9 cellular contexts compared by ENCODE assay signal in genomic region chr10:44386546-44387052, GRCh38. TPM values are rescaled to one million over a fixed set of nuclear protein-coding genes. Genes with fewer than 3 reads are reported as not detected.
DNase-seq lines count a peak whose midpoint lies in the region; ATAC-seq and TF ChIP-seq lines count a peak whose summit lies in the region.
"Had no signal": no experiment of that assay in that cellular context is flagged by ENCODE, and none has a peak within 500 bp of the region (broad histone marks: within the 10 kb centered on the region; RNA-seq: fewer than 3 reads in every experiment).

No MANE protein-coding gene starts in this region.

- H3K4me3 ChIP-seq in cardiac muscle cell, result no peak overlapping the region

- H3K9me3 ChIP-seq in cardiac muscle cell (ENCODE audit: low read depth), result no peaks in the 10 kb centered on the region

- DNase-seq in COLO829 (ENCODE audit: low spot score), result peak; percentile 20
- DNase-seq in M059J (ENCODE audit: low read depth), result peak; percentile 65
- DNase-seq in activated naive CD4-positive, alpha-beta T cell treated with anti-CD3 and anti-CD28 coated beads, Interleukin-2, amount 10 ng/mL, durations not matched to agents 7 days and 5 days, result peak; percentile 35
- DNase-seq in cardiac muscle cell (ENCODE audit: low read depth in 1 of 2, low spot score in 1 of 2), result peak; percentile 86 to 88
- DNase-seq in posterior vena cava (ENCODE audit: low spot score), result peak; percentile 90

- peaks cover 28% of the 10 kb centered on the region for H3K27me3 ChIP-seq in cardiac muscle cell

- no peaks in the 10 kb centered on the region for H3K9me3 Mint-ChIP-seq in activated naive CD4-positive, alpha-beta T cell treated with anti-CD3 and anti-CD28 coated beads, Interleukin-2, amount 10 ng/mL, durations not matched to agents 7 days and 5 days

- no peaks in the 10 kb centered on the region for H3K36me3 Mint-ChIP-seq in activated naive CD4-positive, alpha-beta T cell treated with anti-CD3 and anti-CD28 coated beads, Interleukin-2, amount 10 ng/mL, durations not matched to agents 7 days and 5 days

- no peak overlapping the region for H3K27ac ChIP-seq in cardiac muscle cell

- intact Hi-C loops in posterior vena cava (cut with DNase I), result loop anchor here (1.0 to 5.0 kb wide), 4 partner anchors 26 to 714 kb away; no protein-coding TSS in a partner anchor

- peaks cover 67% of the 10 kb centered on the region for H3K27me3 Mint-ChIP-seq in activated naive CD4-positive, alpha-beta T cell treated with anti-CD3 and anti-CD28 coated beads, Interleukin-2, amount 10 ng/mL, durations not matched to agents 7 days and 5 days

- H3K4me1 ChIP-seq in cardiac muscle cell (ENCODE audit: low read depth), result peaks cover 16% of the 10 kb centered on the region

- peak; percentile 91 for TF ChIP-seq CTCF in cardiac muscle cell (IDR thresholded peaks at IDR 0.05; ENCODE audit: low read depth, low read length)

- ATAC-seq in GM19035 (IDR thresholded peaks at IDR 0.05; ENCODE audit: unreplicated experiment), result peak; percentile 62
- ATAC-seq in HG03097 (IDR thresholded peaks at IDR 0.05; ENCODE audit: low FRiP score, unreplicated experiment), result no peak
- ATAC-seq in HG02870 (IDR thresholded peaks at IDR 0.05; ENCODE audit: unreplicated experiment), result no peak

- H3K4me3 Mint-ChIP-seq in activated naive CD4-positive, alpha-beta T cell treated with anti-CD3 and anti-CD28 coated beads, Interleukin-2, amount 10 ng/mL, durations not matched to agents 7 days and 5 days, result no peak overlapping the region

- peaks cover 5% of the 10 kb centered on the region for H3K4me1 Mint-ChIP-seq in activated naive CD4-positive, alpha-beta T cell treated with anti-CD3 and anti-CD28 coated beads, Interleukin-2, amount 10 ng/mL, durations not matched to agents 7 days and 5 days

- H3K27ac Mint-ChIP-seq in activated naive CD4-positive, alpha-beta T cell treated with anti-CD3 and anti-CD28 coated beads, Interleukin-2, amount 10 ng/mL, durations not matched to agents 7 days and 5 days, result no peak overlapping the region

- H3K36me3 ChIP-seq in cardiac muscle cell, result no peaks in the 10 kb centered on the region

- CTCF ChIA-PET in activated naive CD4-positive, alpha-beta T cell treated with anti-CD3 and anti-CD28 coated beads, Interleukin-2, amount 10 ng/mL, durations not matched to agents 7 days and 5 days (lab: Charles Lee), result interaction anchor here (0.6 to 2.1 kb wide), 9 partner anchors 10 to 716 kb away, joined by 3 to 8 read pairs (median 3); no protein-coding TSS in a partner anchor

RNA-seq across cellular contexts. Expression of gene CXCL12, which starts 1.7 kb away (rescaled TPM):
- 0.81 and 0.96 TPM in 2 replicates for total RNA-seq in M059J (2014; rRNA removed; shearing (Covaris generic))
- total RNA-seq in cardiac muscle cell (26.3 and 68.9 TPM in 2 replicates), posterior vena cava (100 to 1,000 TPM; 206 to 238 TPM)
- 10.1 and 30.6 TPM in 2 replicates for polyA plus RNA-seq in cardiac muscle cell
- total RNA-seq: T-helper 1 cell treated with Interleukin-12 subunit alpha and Interleukin-12 subunit beta and Interleukin-4 antibody, amounts not matched to agents 30 ng/mL and 1 ng/mL, for 36 hours had no signal

Comparison
In these comparisons a context has a peak if more than half of its experiments do, and no peak if none do; other contexts are left out.
1. DNase-seq: peak in every context shown above with its lines; median percentile 90 in posterior vena cava; 87 in cardiac muscle cell; 65 in M059J; 35 in activated naive CD4-positive, alpha-beta T cell treated with anti-CD3 and anti-CD28 coated beads, Interleukin-2, amount 10 ng/mL, durations not matched to agents 7 days and 5 days; 20 in COLO829.
2. RNA of gene CXCL12, which starts 1.7 kb away (total RNA-seq): 206 to 238 TPM in posterior vena cava and 26.3 to 68.9 TPM in cardiac muscle cell; 0.81 to 0.96 TPM in M059J; every median in the first group is over 10 times any median in the second.